In genomic region chr1:46341222-46342083, GRCh38 we compare ENCODE assay signal across 6 cellular contexts. TPM values are rescaled to one million over a fixed set of nuclear protein-coding genes. Genes with fewer than 3 reads are reported as not detected.
DNase-seq lines count a peak whose midpoint lies in the region; TF ChIP-seq lines count a peak whose summit lies in the region.

No MANE protein-coding gene starts in this region.

- no peak for TF ChIP-seq CTCF in MCF 10A (IDR thresholded peaks at IDR 0.05; ENCODE audit: unreplicated experiment)
- TF ChIP-seq CTCF in nephron progenitor cell (IDR thresholded peaks at IDR 0.05) = no peak

- H3K4me3 ChIP-seq in H7 (ENCODE audit: insufficient read depth, low read depth, low read length) = peak overlapping the region; percentile 64

- peaks cover 14% of the 10 kb centered on the region for H3K36me3 ChIP-seq in H7 (replicated peaks; ENCODE audit: control insufficient read depth, insufficient read depth, low read length)

- H3K9me3 Mint-ChIP-seq in MCF 10A (ENCODE audit: unreplicated experiment) (no peaks in the 10 kb centered on the region), nephron progenitor cell (no peaks in the 10 kb centered on the region)

- DNase-seq in H7 (peak; percentile 27), MCF 10A (ENCODE audit: unreplicated experiment) (no peak), nephron progenitor cell (peak; percentile 18), cortex of kidney (lab: John Stamatoyannopoulos, UW) (no peak), UCSD-AML1 (lab: John Stamatoyannopoulos, UW; ENCODE audit: unreplicated experiment) (no peak), iPS-NIHi7 (ENCODE audit: extremely low spot score) (no peak)

- CTCF ChIA-PET in MCF 10A (lab: Yijun Ruan, JAX) = interaction anchor here (0.9 to 1.9 kb wide), 9 partner anchors 8 to 207 kb away, joined by 3 to 12 read pairs (median 5); partner anchors contain the start of genes LRRC41 and UQCRH

- H3K27me3 ChIP-seq in H7 (ENCODE audit: control insufficient read depth, insufficient read depth, low read length) = no peaks in the 10 kb centered on the region

- peaks cover 51% of the 10 kb centered on the region for H3K36me3 Mint-ChIP-seq in MCF 10A (ENCODE audit: insufficient read depth, unreplicated experiment)
- peaks cover 28% of the 10 kb centered on the region for H3K36me3 Mint-ChIP-seq in nephron progenitor cell (ENCODE audit: low read depth)

- intact Hi-C loops in MCF 10A (cut with micrococcal nuclease) = loop anchor here (2.0 kb wide), 1 partner anchor 95 kb away; the partner anchor contains the start of gene RAD54L

- H3K4me1 Mint-ChIP-seq in MCF 10A (ENCODE audit: insufficient read depth, unreplicated experiment) (peaks cover 26% of the 10 kb centered on the region), nephron progenitor cell (peaks cover 51% of the 10 kb centered on the region)

- H3K27ac Mint-ChIP-seq in MCF 10A (ENCODE audit: low read depth, unreplicated experiment) (peak overlapping the region; percentile 99), nephron progenitor cell (peak overlapping the region; percentile 99)

- BruUV-seq in MCF 10A (replicated peaks; lab: Mats Ljungman, UMichigan) = TSS peak; percentile 31

- H3K4me3 Mint-ChIP-seq in MCF 10A (ENCODE audit: unreplicated experiment) (peak overlapping the region; percentile 96), nephron progenitor cell (peak overlapping the region; percentile 98)

- H3K27me3 Mint-ChIP-seq in MCF 10A (ENCODE audit: insufficient read depth, unreplicated experiment) (no peaks in the 10 kb centered on the region), nephron progenitor cell (ENCODE audit: low read depth, poor library complexity) (no peaks in the 10 kb centered on the region)

- POLR2A ChIA-PET in MCF 10A (lab: Yijun Ruan, JAX) = interaction anchor here (0.6 to 5.5 kb wide), 26 partner anchors 9 to 963 kb away, joined by 3 to 119 read pairs (median 4); partner anchors contain the start of genes LRRC41, LURAP1, RAD54L and UQCRH

RNA-seq across cellular contexts. Expression of gene NSUN4, which starts 0.8 kb away (rescaled TPM):
- 10.4 and 11.8 TPM in 2 replicates for total RNA-seq in H7 (2014; rRNA removed; shearing (Covaris generic))
- total RNA-seq in MCF 10A (2022) = 27.4 and 28.4 TPM in 2 replicates

RNA-seq across cellular contexts. Expression of gene UQCRH, which starts 38.0 kb away (rescaled TPM):
- 909 and 1,018 TPM in 2 replicates for total RNA-seq in H7 (2014; rRNA removed; shearing (Covaris generic))
- 299 and 318 TPM in 2 replicates for total RNA-seq in MCF 10A (2022)

RNA-seq across cellular contexts. Expression of gene LRRC41, which starts 38.0 kb away (rescaled TPM):
- 123 and 133 TPM in 2 replicates for total RNA-seq in H7 (2014; rRNA removed; shearing (Covaris generic))
- total RNA-seq in MCF 10A (2022) = 92.6 and 105 TPM in 2 replicates

RNA-seq across cellular contexts. Expression of gene FAAH, which starts 52.7 kb away (rescaled TPM):
- total RNA-seq in H7 (2014; rRNA removed; shearing (Covaris generic)) = 12.6 and 19.8 TPM in 2 replicates
- total RNA-seq in MCF 10A (2022) = 17.3 and 19.3 TPM in 2 replicates

Comparison
In these comparisons a context has a peak if more than half of its experiments do, and no peak if none do; other contexts are left out.
1. DNase-seq: peak in H7 (single experiment) and nephron progenitor cell (single experiment); none in MCF 10A (single experiment), cortex of kidney (single experiment), UCSD-AML1 (single experiment) and iPS-NIHi7 (single experiment).